In the genomic region with DNA sequence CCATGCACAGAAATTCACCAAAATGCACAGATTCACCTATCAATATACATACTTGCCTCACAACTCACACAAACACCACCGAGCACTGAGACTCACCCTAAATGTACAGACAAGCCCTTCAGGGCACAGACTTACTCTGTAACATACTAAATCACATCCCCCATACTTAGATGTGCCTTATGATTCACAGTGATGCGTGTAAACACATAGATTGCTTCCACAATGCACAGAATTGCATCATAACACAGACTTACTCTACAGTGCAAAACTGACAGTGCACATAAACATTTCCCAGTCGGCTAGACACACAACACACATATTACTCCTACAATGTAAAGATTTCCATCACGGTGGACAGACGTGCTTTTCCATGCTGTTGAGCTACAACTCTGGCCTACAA, we compare ENCODE assay signal across 17 cellular contexts. TPM values are rescaled to one million over a fixed set of nuclear protein-coding genes. Genes with fewer than 3 reads are reported as not detected.
DNase-seq lines count a peak whose midpoint lies in the region; ATAC-seq and TF ChIP-seq lines count a peak whose summit lies in the region.
"Had no signal": no experiment of that assay in that cellular context is flagged by ENCODE, and none has a peak within 500 bp of the region (broad histone marks: within the 10 kb centered on the region; RNA-seq: fewer than 3 reads in every experiment).

No MANE protein-coding gene starts in this region.

- peaks cover 3% of the 10 kb centered on the region for H3K4me1 Mint-ChIP-seq in activated CD4-positive, alpha-beta memory T cell treated with anti-CD3 and anti-CD28 coated beads, Interleukin-2, amount 10 ng/mL, durations not matched to agents 7 days and 5 days
- H3K4me1 Mint-ChIP-seq in T-cell: peaks cover 0 to 6% (median 4%) of the 10 kb centered on the region in 3 donors
- H3K4me1 Mint-ChIP-seq: IgD-negative memory B cell had no signal

- CTCF ChIA-PET in activated CD4-positive, alpha-beta memory T cell treated with anti-CD3 and anti-CD28 coated beads, Interleukin-2, amount 10 ng/mL, durations not matched to agents 7 days and 5 days (lab: Charles Lee): no interaction called here
- CTCF ChIA-PET in T-cell (lab: Charles Lee): no interaction called here

- no peaks in the 10 kb centered on the region for H4K20me1 ChIP-seq in hepatocyte (ENCODE audit: insufficient read depth, poor library complexity, severe bottlenecking)

- H3K27ac ChIP-seq in hepatocyte: peak overlapping the region; percentile 17
- H3K27ac ChIP-seq: PC-9 had no signal

- H3K27me3 ChIP-seq in hepatocyte: no peaks in the 10 kb centered on the region
- H3K27me3 ChIP-seq in MG63: no peaks in the 10 kb centered on the region; the same call in 1 of the 2 replicates
- H3K27me3 ChIP-seq: BE2C had no signal

- H3K9me3 Mint-ChIP-seq in activated CD4-positive, alpha-beta memory T cell treated with anti-CD3 and anti-CD28 coated beads, Interleukin-2, amount 10 ng/mL, durations not matched to agents 7 days and 5 days: peaks cover 2% of the 10 kb centered on the region
- H3K9me3 Mint-ChIP-seq in T-cell: no peaks in the 10 kb centered on the region
- H3K9me3 Mint-ChIP-seq: IgD-negative memory B cell had no signal

- H3K27ac Mint-ChIP-seq in activated CD4-positive, alpha-beta memory T cell treated with anti-CD3 and anti-CD28 coated beads, Interleukin-2, amount 10 ng/mL, durations not matched to agents 7 days and 5 days: no peak overlapping the region
- H3K27ac Mint-ChIP-seq in T-cell: no peak overlapping the region
- H3K27ac Mint-ChIP-seq: CD4-positive, alpha-beta memory T cell; IgD-negative memory B cell had no signal

- ATAC-seq in T-cell (replicated peaks in 1 of 4): no peak

- POLR2A ChIA-PET in activated CD4-positive, alpha-beta memory T cell treated with anti-CD3 and anti-CD28 coated beads, Interleukin-2, amount 10 ng/mL, durations not matched to agents 7 days and 5 days (lab: Charles Lee): no interaction called here
- POLR2A ChIA-PET in T-cell (lab: Charles Lee): no interaction called here

- DNase-seq in HCEC 1CT (peak; percentile 1), OCI-M1 (lab: John Stamatoyannopoulos, UW) (peak; percentile 42), amniotic epithelial cell (ENCODE audit: low read depth) (peak; percentile 4), hepatocyte (ENCODE audit: low spot score) (no peak), MG63 (no peak), T-cell (no peak)
- DNase-seq in activated CD4-positive, alpha-beta memory T cell treated with anti-CD3 and anti-CD28 coated beads, Interleukin-2, amount 10 ng/mL, durations not matched to agents 7 days and 5 days: no peak
- DNase-seq in activated T-cell treated with anti-CD3 and anti-CD28 coated beads, Interleukin-2, amount 50 U/mL, for 1 hour: no peak
- DNase-seq: BE2C; CD4-positive, alpha-beta memory T cell; NCI-H1436 treated with DMSO at 0.1 percent for 48 hours; NCI-H2081 treated with DMSO at 0.1 percent for 48 hours; NCI-H2227 treated with DMSO at 0.1 percent for 48 hours; NCI-H526 treated with DMSO at 0.1 percent for 48 hours; PC-9; SHP77 treated with DMSO at 0.1 percent for 48 hours had no signal

- H3K36me3 ChIP-seq in hepatocyte (replicated peaks; ENCODE audit: insufficient read depth, low read depth) (no peaks in the 10 kb centered on the region), MG63 (no peaks in the 10 kb centered on the region)

- no peaks in the 10 kb centered on the region for H3K4me1 ChIP-seq in hepatocyte (ENCODE audit: insufficient read depth)
- H3K4me1 ChIP-seq: BE2C had no signal

- no peak for TF ChIP-seq CTCF in hepatocyte (IDR thresholded peaks at IDR 0.05; ENCODE audit: poor library complexity)

- no peaks in the 10 kb centered on the region for H3K79me2 ChIP-seq in hepatocyte

- H3K4me3 ChIP-seq in hepatocyte: no peak overlapping the region
- no peak overlapping the region for H3K4me3 ChIP-seq in MG63
- H3K4me3 ChIP-seq: PC-9 had no signal

- no peak overlapping the region for H3K4me2 ChIP-seq in hepatocyte
- H3K4me2 ChIP-seq: PC-9 had no signal

- H3K9me2 ChIP-seq in hepatocyte (replicated peaks; ENCODE audit: insufficient read depth): no peaks in the 10 kb centered on the region

- no peak overlapping the region for H3K4me3 Mint-ChIP-seq in activated CD4-positive, alpha-beta memory T cell treated with anti-CD3 and anti-CD28 coated beads, Interleukin-2, amount 10 ng/mL, durations not matched to agents 7 days and 5 days
- H3K4me3 Mint-ChIP-seq in T-cell: no peak overlapping the region
- H3K4me3 Mint-ChIP-seq: CD4-positive, alpha-beta memory T cell; IgD-negative memory B cell had no signal

- H3K27me3 Mint-ChIP-seq in activated CD4-positive, alpha-beta memory T cell treated with anti-CD3 and anti-CD28 coated beads, Interleukin-2, amount 10 ng/mL, durations not matched to agents 7 days and 5 days: no peaks in the 10 kb centered on the region
- H3K27me3 Mint-ChIP-seq in T-cell: peaks cover 3 to 9% of the 10 kb centered on the region in 2 donors
- H3K27me3 Mint-ChIP-seq: CD4-positive, alpha-beta memory T cell; IgD-negative memory B cell had no signal

- no peaks in the 10 kb centered on the region for H3K36me3 Mint-ChIP-seq in activated CD4-positive, alpha-beta memory T cell treated with anti-CD3 and anti-CD28 coated beads, Interleukin-2, amount 10 ng/mL, durations not matched to agents 7 days and 5 days (ENCODE audit: low read depth)
- no peaks in the 10 kb centered on the region for H3K36me3 Mint-ChIP-seq in T-cell
- H3K36me3 Mint-ChIP-seq: CD4-positive, alpha-beta memory T cell; IgD-negative memory B cell had no signal

- H2AFZ ChIP-seq in hepatocyte: no peak overlapping the region
- H2AFZ ChIP-seq: PC-9 had no signal

- WGBS in hepatocyte (ENCODE audit: low lambda C conversion rate, missing lambda C conversion rate): 68% methylated on average over 5 of the region's 5 CpGs

- H3K9me3 ChIP-seq in hepatocyte (ENCODE audit: low read depth) (no peaks in the 10 kb centered on the region), MG63 (no peaks in the 10 kb centered on the region)
- H3K9me3 ChIP-seq: BE2C had no signal

RNA-seq across cellular contexts. Expression of gene LINC00632, which starts 6.2 kb away (rescaled TPM):
- total RNA-seq in hepatocyte: 245 and 310 TPM in 2 replicates
- polyA plus RNA-seq in hepatocyte: 48.3 and 51.5 TPM in 2 replicates
- total RNA-seq in MG63 (2014; rRNA removed; shearing (Covaris generic); ENCODE audit: low replicate concordance): 1.6 and 2.5 TPM in 2 replicates
- 10 to 100 TPM; 37.4 to 39.9 TPM for total RNA-seq in activated CD4-positive, alpha-beta memory T cell treated with anti-CD3 and anti-CD28 coated beads, Interleukin-2, amount 10 ng/mL, durations not matched to agents 7 days and 5 days
- total RNA-seq in T-cell: 1 to 10 TPM; 1.2 to 7.3 (median 1.7) TPM
- polyA plus RNA-seq: IgD-negative memory B cell had no signal

Comparison
In these comparisons a context has a peak if more than half of its experiments do, and no peak if none do; other contexts are left out.
1. DNase-seq: peak in HCEC 1CT (single experiment), OCI-M1 (single experiment) and amniotic epithelial cell (single experiment); none in hepatocyte (single experiment), MG63 (single experiment), activated CD4-positive, alpha-beta memory T cell treated with anti-CD3 and anti-CD28 coated beads, Interleukin-2, amount 10 ng/mL, durations not matched to agents 7 days and 5 days (single experiment), activated T-cell treated with anti-CD3 and anti-CD28 coated beads, Interleukin-2, amount 50 U/mL, for 1 hour (single experiment) and T-cell (0 of 34).
2. RNA of gene LINC00632, which starts 6.2 kb away (total RNA-seq): 245 to 310 TPM in hepatocyte and 37.4 to 39.9 TPM in activated CD4-positive, alpha-beta memory T cell treated with anti-CD3 and anti-CD28 coated beads, Interleukin-2, amount 10 ng/mL, durations not matched to agents 7 days and 5 days; 1.2 to 7.3 TPM in T-cell and 1.6 to 2.5 TPM in MG63; every median in the first group is over 4 times any median in the second.